In the genomic region with DNA sequence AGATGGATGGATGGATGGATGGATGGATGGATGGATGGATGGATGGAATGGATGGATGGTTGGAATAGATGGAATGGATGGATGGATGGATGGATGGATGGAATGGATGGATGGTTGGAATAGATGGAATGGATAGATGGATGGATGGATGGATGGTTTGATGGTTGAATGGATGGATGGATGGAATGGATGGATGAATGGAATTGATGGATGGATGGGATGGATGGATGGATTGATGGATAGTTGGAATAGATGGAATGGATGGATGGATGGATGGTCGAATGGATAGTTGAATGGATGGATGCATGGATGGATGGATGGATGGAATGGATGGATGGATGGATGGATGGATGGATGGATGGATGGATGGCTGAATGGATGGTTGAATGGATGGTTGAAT, we compare ENCODE assay signal across 13 cellular contexts. TPM values are rescaled to one million over a fixed set of nuclear protein-coding genes. Genes with fewer than 3 reads are reported as not detected.
"Had no signal": no experiment of that assay in that cellular context is flagged by ENCODE, and none has a peak within 500 bp of the region (broad histone marks: within the 10 kb centered on the region; RNA-seq: fewer than 3 reads in every experiment).

No MANE protein-coding gene starts in this region.

RNA-seq across cellular contexts. Expression of gene SLC22A12, which starts 4.9 kb away (rescaled TPM):
- total RNA-seq: activated CD4-positive, alpha-beta memory T cell treated with anti-CD3 and anti-CD28 coated beads, Interleukin-2, amount 10 ng/mL, durations not matched to agents 7 days and 5 days; activated CD4-positive, alpha-beta T cell treated with anti-CD3 and anti-CD28 coated beads for 36 hours; activated CD4-positive, alpha-beta T cell treated with anti-CD3 and anti-CD28 coated beads, Interleukin-2, amount 10 ng/mL, durations not matched to agents 7 days and 5 days; activated CD8-positive, alpha-beta memory T cell treated with anti-CD3 and anti-CD28 coated beads, Interleukin-2, amount 10 ng/mL, durations not matched to agents 7 days and 5 days; activated CD8-positive, alpha-beta T cell treated with anti-CD3 and anti-CD28 coated beads, Interleukin-2, amount 10 ng/mL, durations not matched to agents 7 days and 5 days; activated naive CD8-positive, alpha-beta T cell treated with anti-CD3 and anti-CD28 coated beads, Interleukin-2, amount 10 ng/mL, durations not matched to agents 7 days and 5 days; activated T-helper 2 cell treated with anti-CD3 and anti-CD28 coated beads, Interferon-gamma antibody, Interleukin-2, Interleukin-4, amounts not matched to agents 10 μg/mL and 5 μg/mL and 100 μg/mL, durations not matched to agents 14 hours and 24 hours and 36 hours; ascending aorta; cardiac septum; cerebellum; T-helper 17 cell; T-helper 2 cell treated with Interferon-gamma antibody and Interleukin-4, amounts not matched to agents 100 ng/mL and 5 ng/mL, for 36 hours; WTC11 had no signal

RNA-seq across cellular contexts. Expression of gene SLC22A11, which starts 40.2 kb away (rescaled TPM):
- total RNA-seq: activated CD4-positive, alpha-beta memory T cell treated with anti-CD3 and anti-CD28 coated beads, Interleukin-2, amount 10 ng/mL, durations not matched to agents 7 days and 5 days; activated CD4-positive, alpha-beta T cell treated with anti-CD3 and anti-CD28 coated beads, Interleukin-2, amount 10 ng/mL, durations not matched to agents 7 days and 5 days; activated CD8-positive, alpha-beta memory T cell treated with anti-CD3 and anti-CD28 coated beads, Interleukin-2, amount 10 ng/mL, durations not matched to agents 7 days and 5 days; activated CD8-positive, alpha-beta T cell treated with anti-CD3 and anti-CD28 coated beads, Interleukin-2, amount 10 ng/mL, durations not matched to agents 7 days and 5 days; activated naive CD8-positive, alpha-beta T cell treated with anti-CD3 and anti-CD28 coated beads, Interleukin-2, amount 10 ng/mL, durations not matched to agents 7 days and 5 days; activated T-helper 2 cell treated with anti-CD3 and anti-CD28 coated beads, Interferon-gamma antibody, Interleukin-2, Interleukin-4, amounts not matched to agents 10 μg/mL and 5 μg/mL and 100 μg/mL, durations not matched to agents 14 hours and 24 hours and 36 hours; ascending aorta; cardiac septum; cerebellum; T-helper 17 cell; T-helper 2 cell treated with Interferon-gamma antibody and Interleukin-4, amounts not matched to agents 100 ng/mL and 5 ng/mL, for 36 hours; WTC11 had no signal
